In the genomic region with DNA sequence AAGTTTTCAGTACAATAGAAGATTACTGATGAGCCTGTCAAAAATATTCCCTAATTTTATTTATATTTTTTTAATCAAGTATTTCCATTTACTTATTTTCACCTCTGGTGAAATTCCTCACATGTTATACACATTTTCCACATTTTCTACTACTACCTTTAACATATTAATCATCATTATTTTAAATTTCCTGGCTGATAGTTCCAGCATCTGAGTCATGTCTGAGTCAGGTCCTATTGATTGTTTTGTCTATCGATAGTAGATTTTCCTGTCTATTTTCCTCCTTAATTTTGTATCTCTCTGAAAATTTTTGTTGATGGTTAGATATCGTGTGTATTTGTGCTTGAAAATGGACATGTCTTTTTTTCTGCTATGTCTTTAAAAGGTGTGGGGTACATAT, we compare ENCODE assay signal across 19 cellular contexts.
A peak's percentile ranks its signal among the peaks of the same experiment; 100 is the strongest.
DNase-seq lines count a peak whose midpoint lies in the region; ATAC-seq, FAIRE-seq and TF ChIP-seq lines count a peak whose summit lies in the region.
"Had no signal": no experiment of that assay in that cellular context is flagged by ENCODE, and none has a peak within 500 bp of the region (broad histone marks: within the 10 kb centered on the region; RNA-seq: fewer than 3 reads in every experiment).

No MANE protein-coding gene starts in this region.

- peaks cover 2% of the 10 kb centered on the region for H3K9me3 ChIP-seq in mammary epithelial cell (replicated peaks; ENCODE audit: insufficient read depth, low read length)
- H3K9me3 ChIP-seq: A549, BLaER1 had no signal

- dilution Hi-C loops in mammary epithelial cell (cut with HindIII; ENCODE audit: low sequenced_read_pairs) = no loop called here

- no peaks in the 10 kb centered on the region for H3K36me3 Mint-ChIP-seq in MCF 10A (ENCODE audit: insufficient read depth, unreplicated experiment)
- H3K36me3 Mint-ChIP-seq: CD14-positive monocyte; CD4-positive, alpha-beta memory T cell had no signal

- POLR2A ChIA-PET in MCF 10A (lab: Yijun Ruan, JAX) = interaction anchor here (0.7 to 0.9 kb wide), 2 partner anchors 12 to 35 kb away, joined by 3 read pairs; no protein-coding TSS in a partner anchor

- CTCF ChIA-PET in MCF 10A (lab: Yijun Ruan, JAX) (interaction anchor here (1.8 kb wide), 1 partner anchor 213 kb away, joined by 6 read pairs; a partner anchor contains a TSS), mammary epithelial cell (lab: Charles Lee; ENCODE audit: low non-redundant PET) (no interaction called here)

- no peak overlapping the region for H3K4me2 ChIP-seq in mammary epithelial cell (ENCODE audit: insufficient read depth, low read depth, low read length)
- H3K4me2 ChIP-seq: A549, BLaER1 had no signal

- H3K79me2 ChIP-seq in mammary epithelial cell (ENCODE audit: insufficient read depth, low read length) = no peaks in the 10 kb centered on the region

- H3K27ac ChIP-seq in mammary epithelial cell (ENCODE audit: insufficient read depth, low read depth, low read length) (no peak overlapping the region), foreskin keratinocyte (peak overlapping the region; percentile 22)
- H3K27ac ChIP-seq: 22Rv1, A549, BLaER1 had no signal

- ATAC-seq in foreskin keratinocyte = no peak
- ATAC-seq: A549 had no signal

- H3K36me3 ChIP-seq in mammary epithelial cell (ENCODE audit: insufficient read depth, low read length) = no peaks in the 10 kb centered on the region
- H3K36me3 ChIP-seq: BLaER1 had no signal

- H3K9ac ChIP-seq in mammary epithelial cell (ENCODE audit: insufficient read depth, low read length) = no peak overlapping the region
- H3K9ac ChIP-seq: BLaER1 had no signal

- no peak for DNase-seq in MCF 10A (ENCODE audit: unreplicated experiment)
- DNase-seq in mammary epithelial cell = no peak
- peak in 1 of 2 donors; percentile 20 for DNase-seq in foreskin keratinocyte
- DNase-seq in NCI-H146 (lab: John Stamatoyannopoulos, UW) = no peak
- DNase-seq in head of caudate nucleus = no peak
- DNase-seq in NCI-H446 treated with DMSO at 0.1 percent for 48 hours (lab: John Stamatoyannopoulos, UW) = no peak
- DNase-seq: CD4-positive, alpha-beta memory T cell; DMS153; DMS79; GF-D8; H9; IMR-90 had no signal

- H3K9me3 Mint-ChIP-seq in MCF 10A (ENCODE audit: unreplicated experiment) = no peaks in the 10 kb centered on the region

- FAIRE-seq in endometrium (lab: Jason Lieb, UNC) = peak; percentile 35
- FAIRE-seq: A549, H1, HTR-8/SVneo had no signal

- no peak for TF ChIP-seq CTCF in MCF 10A (IDR thresholded peaks at IDR 0.05; ENCODE audit: unreplicated experiment)
- no peak for TF ChIP-seq CTCF in mammary epithelial cell (conservative IDR thresholded peaks at IDR 0.05 in 1 of 2, IDR thresholded peaks at IDR 0.05 in 1 of 2; ENCODE audit: extremely low read depth in 1 of 2, insufficient read depth in 1 of 2, low read depth in 1 of 2, low read length in 2 of 2)
- TF ChIP-seq CTCF in foreskin keratinocyte (conservative IDR thresholded peaks at IDR 0.05) = no peak

- H3K27me3 Mint-ChIP-seq in MCF 10A (ENCODE audit: insufficient read depth, unreplicated experiment) = no peaks in the 10 kb centered on the region

- in situ Hi-C loops in mammary epithelial cell (cut with MboI; ENCODE audit: low sequenced_read_pairs in 2 of 2) = no loop called here

- H3K27ac Mint-ChIP-seq in MCF 10A (ENCODE audit: low read depth, unreplicated experiment) = peak overlapping the region; percentile 55
- H3K27ac Mint-ChIP-seq: CD14-positive monocyte; CD4-positive, alpha-beta memory T cell; H9 had no signal

- H3K27me3 ChIP-seq in mammary epithelial cell (ENCODE audit: insufficient read depth, low read length) = no peaks in the 10 kb centered on the region
- H3K27me3 ChIP-seq in foreskin keratinocyte = no peaks in the 10 kb centered on the region
- H3K27me3 ChIP-seq: BLaER1 had no signal

- H3K4me1 Mint-ChIP-seq in MCF 10A (ENCODE audit: insufficient read depth, unreplicated experiment) = peaks cover 13% of the 10 kb centered on the region
- H3K4me1 Mint-ChIP-seq: CD14-positive monocyte; CD4-positive, alpha-beta memory T cell; H9 had no signal

- intact Hi-C loops in MCF 10A (cut with micrococcal nuclease) = no loop called here
- intact Hi-C loops in mammary epithelial cell (cut with micrococcal nuclease) = no loop called here
- intact Hi-C loops in head of caudate nucleus (cut with DNase I) = no loop called here

- no peak overlapping the region for H3K4me3 ChIP-seq in mammary epithelial cell (replicated peaks in 1 of 3; ENCODE audit: insufficient read depth in 1 of 3, low read depth in 2 of 3, low read length in 3 of 3)
- H3K4me3 ChIP-seq: A549, BLaER1 had no signal

- 45% methylated on average over 2 of the region's 2 CpGs for WGBS in mammary epithelial cell (ENCODE audit: low coverage, missing lambda C conversion rate)

- no peak overlapping the region for H2AFZ ChIP-seq in mammary epithelial cell (ENCODE audit: low read depth, low read length)

- H4K20me1 ChIP-seq in mammary epithelial cell (ENCODE audit: insufficient read depth, low read length) = no peaks in the 10 kb centered on the region
- H4K20me1 ChIP-seq: BLaER1 had no signal

- no TSS peak for BruUV-seq in MCF 10A (replicated peaks; lab: Mats Ljungman, UMichigan)
- no TSS peak for BruUV-seq in mammary epithelial cell (replicated peaks; lab: Mats Ljungman, UMichigan)

- H3K4me1 ChIP-seq in mammary epithelial cell (ENCODE audit: insufficient read depth, low read length) (peaks cover 28% of the 10 kb centered on the region), foreskin keratinocyte (peaks cover 37% of the 10 kb centered on the region)
- H3K4me1 ChIP-seq: A549, BLaER1 had no signal

- no peak overlapping the region for H3K4me3 Mint-ChIP-seq in MCF 10A (ENCODE audit: unreplicated experiment)
- H3K4me3 Mint-ChIP-seq: CD14-positive monocyte; CD4-positive, alpha-beta memory T cell; H9 had no signal
